In the genomic region with DNA sequence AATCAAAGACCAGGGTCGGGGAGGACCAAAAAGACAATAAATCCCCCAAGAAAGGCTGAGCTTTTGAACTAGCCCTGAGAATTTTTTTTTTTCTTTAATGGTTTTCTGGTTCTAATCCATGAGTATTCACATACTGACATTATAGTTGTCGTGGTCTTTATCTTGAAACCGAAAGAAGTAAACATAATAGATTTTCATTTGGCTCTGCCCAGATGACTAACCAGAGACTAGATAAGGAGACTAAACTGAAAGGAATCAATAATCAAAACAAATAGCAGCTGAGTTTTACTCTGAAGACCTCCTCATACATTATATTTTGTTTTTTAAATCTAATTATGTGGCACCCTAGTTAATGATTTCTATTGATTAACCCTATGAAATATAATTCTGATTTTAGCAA, we compare ENCODE assay signal across 8 cellular contexts.
"Had no signal": no experiment of that assay in that cellular context is flagged by ENCODE, and none has a peak within 500 bp of the region (broad histone marks: within the 10 kb centered on the region; RNA-seq: fewer than 3 reads in every experiment).

No MANE protein-coding gene starts in this region.

- H3K4me1 ChIP-seq: HAP-1 had no signal

- H3K9ac ChIP-seq: GM23248 had no signal

- H3K9me3 Mint-ChIP-seq: HFFc6 had no signal

- H3K36me3 ChIP-seq: HAP-1 had no signal

- H2AFZ ChIP-seq: GM23248 had no signal

- H3K4me3 Mint-ChIP-seq: HFFc6, IgD-negative memory B cell had no signal

- H3K4me1 Mint-ChIP-seq: IgD-negative memory B cell had no signal

- H3K9me3 ChIP-seq: HAP-1 had no signal

- H3K27ac Mint-ChIP-seq: HFFc6, IgD-negative memory B cell had no signal

- H3K27me3 Mint-ChIP-seq: IgD-negative memory B cell had no signal

- H3K4me3 ChIP-seq: GM23248, HAP-1 had no signal

- DNase-seq: GM23248, GOT3, H7, HFFc6, KBM-7 had no signal

- ATAC-seq: HCT116 had no signal

- H3K27ac ChIP-seq: GM23248 had no signal

- H3K36me3 Mint-ChIP-seq: IgD-negative memory B cell had no signal
